Comparison of ENCODE assay signal across 2 cellular contexts in genomic region chr16:83994703-83995102, GRCh38.
TF ChIP-seq lines count a peak whose summit lies in the region.

No MANE protein-coding gene starts in this region.

TF ChIP-seq in IMR-90, 13 proteins besides CTCF, POLR2A, EP300 and RAD21:
- no peak for TF ChIP-seq USF2 (IDR thresholded peaks at IDR 0.05; ENCODE audit: low read depth, low read length)
- no peak for TF ChIP-seq MAZ (IDR thresholded peaks at IDR 0.05; ENCODE audit: borderline replicate concordance, low read depth, low read length)
- TF ChIP-seq CEBPB (IDR thresholded peaks at IDR 0.05; ENCODE audit: low read depth, low read length), result no peak
- no peak for TF ChIP-seq RFX5 (IDR thresholded peaks at IDR 0.05; ENCODE audit: low read depth, low read length)
- no peak for TF ChIP-seq CHD1 (IDR thresholded peaks at IDR 0.05; ENCODE audit: low read depth, low read length)
- TF ChIP-seq SMC3 (IDR thresholded peaks at IDR 0.05; ENCODE audit: low read depth, low read length), result no peak
- no peak for TF ChIP-seq MAFK (IDR thresholded peaks at IDR 0.05; ENCODE audit: low read depth, low read length)
- no peak for TF ChIP-seq RCOR1 (IDR thresholded peaks at IDR 0.05; ENCODE audit: insufficient replicate concordance, low read length)
- TF ChIP-seq BHLHE40 (IDR thresholded peaks at IDR 0.05; ENCODE audit: low read depth, low read length), result no peak
- TF ChIP-seq MXI1 (IDR thresholded peaks at IDR 0.05; ENCODE audit: borderline replicate concordance, low read depth, low read length), result no peak
- TF ChIP-seq NFE2L2 (IDR thresholded peaks at IDR 0.05; ENCODE audit: low read depth, low read length), result no peak
- TF ChIP-seq FOS (IDR thresholded peaks at IDR 0.05; ENCODE audit: low read depth, low read length), result no peak

TF ChIP-seq in neural cell, 6 proteins besides CTCF, POLR2A, EP300 and RAD21:
- TF ChIP-seq POLR2AphosphoS5 (IDR thresholded peaks at IDR 0.05) (no peak), MXI1 (conservative IDR thresholded peaks at IDR 0.05; ENCODE audit: poor library complexity, severe bottlenecking) (no peak), SMC3 (conservative IDR thresholded peaks at IDR 0.05; ENCODE audit: poor library complexity) (no peak), REST (IDR thresholded peaks at IDR 0.05; ENCODE audit: borderline replicate concordance) (no peak), TAF1 (IDR thresholded peaks at IDR 0.05; ENCODE audit: low read depth) (no peak), EZH2 (IDR thresholded peaks at IDR 0.05; ENCODE audit: borderline replicate concordance, insufficient read depth, low read length, poor library complexity, severe bottlenecking) (no peak)
